In the genomic region with DNA sequence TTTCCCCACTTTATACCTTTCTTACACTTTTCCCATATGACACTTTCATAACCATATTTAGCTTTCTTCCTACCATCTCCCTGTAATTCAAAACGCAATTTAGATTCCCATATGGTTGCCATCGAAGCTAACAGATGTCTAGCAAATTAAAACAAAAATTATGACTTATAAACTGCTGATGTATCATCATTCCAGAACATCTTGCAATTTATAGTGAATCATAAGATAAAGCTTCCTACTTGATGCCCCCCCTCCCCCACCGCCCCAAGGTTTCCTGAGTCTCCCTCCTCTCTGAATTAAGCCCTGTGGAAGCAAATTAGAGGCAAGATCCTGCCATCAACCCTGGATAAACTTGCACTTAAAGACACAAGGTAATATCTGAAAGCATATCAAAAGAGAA, we compare ENCODE assay signal across 21 cellular contexts. TPM values are rescaled to one million over a fixed set of nuclear protein-coding genes. Genes with fewer than 3 reads are reported as not detected.
DNase-seq lines count a peak whose midpoint lies in the region; ATAC-seq, FAIRE-seq and TF ChIP-seq lines count a peak whose summit lies in the region.
"Had no signal": no experiment of that assay in that cellular context is flagged by ENCODE, and none has a peak within 500 bp of the region (broad histone marks: within the 10 kb centered on the region; RNA-seq: fewer than 3 reads in every experiment).

No MANE protein-coding gene starts in this region.

- FAIRE-seq in astrocyte (lab: Jason Lieb, UNC): no peak
- FAIRE-seq: H1, kidney had no signal

- peak overlapping the region; percentile 96 for H3K9ac ChIP-seq in astrocyte (ENCODE audit: low read length)
- H3K9ac ChIP-seq: neural progenitor cell had no signal

- peak overlapping the region; percentile 98 for H3K27ac Mint-ChIP-seq in HFFc6
- no peak overlapping the region for H3K27ac Mint-ChIP-seq in astrocyte (ENCODE audit: unreplicated experiment)
- H3K27ac Mint-ChIP-seq: activated naive CD4-positive, alpha-beta T cell treated with anti-CD3 and anti-CD28 coated beads, Interleukin-2, amount 50 U/mL, for 72 hours; neural progenitor cell had no signal

- H4K20me1 ChIP-seq in astrocyte (ENCODE audit: insufficient read depth, low read length): peaks cover 14% of the 10 kb centered on the region

- H3K4me2 ChIP-seq in astrocyte (ENCODE audit: low read length): peak overlapping the region; percentile 91
- H3K4me2 ChIP-seq: neural progenitor cell had no signal

- DNase-seq in HFFc6 (peak; percentile 29), astrocyte (ENCODE audit: low read depth) (peak; percentile 60), fibroblast of pulmonary artery (ENCODE audit: low read depth) (peak; percentile 44), RKO (ENCODE audit: low spot score) (no peak), germinal center (ENCODE audit: low spot score) (no peak), NCI-H1694 (lab: John Stamatoyannopoulos, UW) (no peak)
- DNase-seq: activated CD4-positive, alpha-beta T cell treated with anti-CD3 and anti-CD28 coated beads, Interleukin-2, amount 50 U/mL, for 4 hours; activated T-cell treated with anti-CD3 and anti-CD28 coated beads, Interleukin-2, amount 50 U/mL, for 4 hours; caudate nucleus; heart left ventricle; Kasumi-1; kidney; mesendoderm; NCI-H187 treated with DMSO at 0.1 percent for 48 hours; NCI-H510A treated with DMSO at 0.1 percent for 48 hours; retina had no signal

- peak overlapping the region; percentile 99 for H3K27ac ChIP-seq in ACC112 (ENCODE audit: low read depth, low read length)
- peak overlapping the region; percentile 99 for H3K27ac ChIP-seq in astrocyte (ENCODE audit: low read depth, low read length)
- H3K27ac ChIP-seq: heart left ventricle, neural progenitor cell had no signal

- peaks cover 20% of the 10 kb centered on the region; the same call in 1 of the 2 replicates for H3K36me3 ChIP-seq in ACC112 (ENCODE audit: insufficient read depth, low read length)
- H3K36me3 ChIP-seq in astrocyte (ENCODE audit: insufficient read depth, low read length): no peaks in the 10 kb centered on the region
- H3K36me3 ChIP-seq: heart left ventricle, neural progenitor cell had no signal

- H3K9me3 Mint-ChIP-seq in HFFc6 (peaks cover 17% of the 10 kb centered on the region), astrocyte (ENCODE audit: unreplicated experiment) (peaks cover 7% of the 10 kb centered on the region)
- H3K9me3 Mint-ChIP-seq: activated T-cell treated with anti-CD3 and anti-CD28 coated beads, Interleukin-2, amount 50 U/mL, for 4 hours had no signal

- H3K79me2 ChIP-seq in ACC112 (ENCODE audit: control insufficient read depth, insufficient read depth, low read length, unreplicated experiment) (peaks cover 89% of the 10 kb centered on the region), astrocyte (ENCODE audit: insufficient read depth, low read length) (peaks cover 96% of the 10 kb centered on the region)

- no peaks in the 10 kb centered on the region for H3K27me3 ChIP-seq in ACC112 (ENCODE audit: insufficient read depth, low read length)
- no peaks in the 10 kb centered on the region for H3K27me3 ChIP-seq in astrocyte (ENCODE audit: insufficient read depth, low read length)
- H3K27me3 ChIP-seq: neural progenitor cell had no signal

- no peaks in the 10 kb centered on the region for H3K9me3 ChIP-seq in astrocyte (ENCODE audit: insufficient read depth, low read depth, low read length)
- H3K9me3 ChIP-seq: heart left ventricle had no signal

- peak overlapping the region; percentile 92 for H3K4me3 Mint-ChIP-seq in HFFc6
- H3K4me3 Mint-ChIP-seq in astrocyte (ENCODE audit: unreplicated experiment): no peak overlapping the region
- H3K4me3 Mint-ChIP-seq: activated T-cell treated with anti-CD3 and anti-CD28 coated beads, Interleukin-2, amount 50 U/mL, for 4 hours; neural progenitor cell had no signal

- H3K4me3 ChIP-seq in ACC112 (ENCODE audit: low read depth, low read length) (peak overlapping the region; percentile 64), astrocyte (ENCODE audit: insufficient read depth, low read depth, low read length) (peak overlapping the region; percentile 8), fibroblast of pulmonary artery (replicated peaks; ENCODE audit: low read depth, low read length) (no peak overlapping the region)
- H3K4me3 ChIP-seq: heart left ventricle, neural progenitor cell had no signal

- peak overlapping the region; percentile 7 for H2AFZ ChIP-seq in ACC112 (ENCODE audit: low read length, unreplicated experiment)
- H2AFZ ChIP-seq in astrocyte (ENCODE audit: low read depth, low read length): no peak overlapping the region
- H2AFZ ChIP-seq: neural progenitor cell had no signal

- H3K4me1 Mint-ChIP-seq in HFFc6 (ENCODE audit: low read depth) (peaks cover 79% of the 10 kb centered on the region), astrocyte (ENCODE audit: low read depth, unreplicated experiment) (peaks cover 43% of the 10 kb centered on the region)

- no peaks in the 10 kb centered on the region; the same call in 1 of the 2 replicates for H3K27me3 Mint-ChIP-seq in HFFc6 (ENCODE audit: insufficient read depth)
- no peaks in the 10 kb centered on the region for H3K27me3 Mint-ChIP-seq in astrocyte (ENCODE audit: low read depth, unreplicated experiment)

- peaks cover 58% of the 10 kb centered on the region for H3K4me1 ChIP-seq in ACC112 (ENCODE audit: control insufficient read depth, insufficient read depth, low read length, unreplicated experiment)
- H3K4me1 ChIP-seq in astrocyte (ENCODE audit: insufficient read depth, low read length): peaks cover 46% of the 10 kb centered on the region

- TF ChIP-seq CTCF in HFFc6 (IDR thresholded peaks at IDR 0.05) (no peak), astrocyte (IDR thresholded peaks at IDR 0.05; ENCODE audit: insufficient read depth, low read depth, low read length) (no peak), fibroblast of pulmonary artery (IDR thresholded peaks at IDR 0.05; ENCODE audit: low read length, missing control alignments) (no peak)

- ATAC-seq in HG02852 (IDR thresholded peaks at IDR 0.05; ENCODE audit: unreplicated experiment): no peak
- ATAC-seq: activated naive CD4-positive, alpha-beta T cell treated with anti-CD3 and anti-CD28 coated beads, Interleukin-2, amount 50 U/mL, for 72 hours; activated T-cell treated with anti-CD3 and anti-CD28 coated beads, Interleukin-2, amount 50 U/mL, for 4 hours; heart left ventricle had no signal

- H3K36me3 Mint-ChIP-seq in HFFc6 (ENCODE audit: low read depth): peaks cover 47% of the 10 kb centered on the region
- H3K36me3 Mint-ChIP-seq in astrocyte (ENCODE audit: low read depth, unreplicated experiment): peaks cover 8% of the 10 kb centered on the region

RNA-seq across cellular contexts. Expression of gene TSPAN5, which starts 5.4 kb away (rescaled TPM):
- total RNA-seq in HFFc6 (2021; fragmentation: NEBNext Ultra II Directional; extraction: Animal tissue kit (Norgen Biotek cat#: 25700)): 10 to 100 TPM; 59.6 to 75.4 (median 67.6) TPM
- 61.4 and 69.0 TPM in 2 replicates for total RNA-seq in astrocyte

Comparison
In these comparisons a context has a peak if more than half of its experiments do, and no peak if none do; other contexts are left out.
1. DNase-seq: peak in HFFc6 (single experiment), astrocyte (single experiment) and fibroblast of pulmonary artery (single experiment); none in RKO (single experiment), germinal center (single experiment) and NCI-H1694 (single experiment).